9 cellular contexts compared by ENCODE assay signal in genomic region chr17:27496501-27496943, GRCh38.
DNase-seq lines count a peak whose midpoint lies in the region.
"Had no signal": no experiment of that assay in that cellular context is flagged by ENCODE, and none has a peak within 500 bp of the region (broad histone marks: within the 10 kb centered on the region; RNA-seq: fewer than 3 reads in every experiment).

No MANE protein-coding gene starts in this region.

- no peak overlapping the region for H3K9ac ChIP-seq in HUES48 (ENCODE audit: low read depth, low read length)

- peaks cover 17% of the 10 kb centered on the region for H3K9me3 ChIP-seq in HUES48 (ENCODE audit: control insufficient read depth, insufficient read depth, low read length)

- DNase-seq in NCI-H2171 treated with DMSO at 0.1 percent for 48 hours (lab: John Stamatoyannopoulos, UW), result peak; percentile 32
- no peak for DNase-seq in NCI-H2171 (lab: John Stamatoyannopoulos, UW)
- DNase-seq in iPS-NIHi11 (ENCODE audit: low spot score), result peak; percentile 74
- no peak for DNase-seq in middle frontal gyrus (ENCODE audit: extremely low spot score, low spot score)
- no peak for DNase-seq in pons (ENCODE audit: low spot score)
- DNase-seq in substantia nigra (lab: John Stamatoyannopoulos, UW), result no peak
- DNase-seq in ecto neural progenitor cell (ENCODE audit: low spot score), result no peak
- DNase-seq: MV-4-11 had no signal

- H3K36me3 ChIP-seq in HUES48 (ENCODE audit: control insufficient read depth, insufficient read depth, low read length), result no peaks in the 10 kb centered on the region; the same call in 1 of the 2 replicates

- no peak overlapping the region for H3K4me3 ChIP-seq in HUES48 (ENCODE audit: low read depth, low read length)

- H3K27ac ChIP-seq in HUES48 (ENCODE audit: low read depth, low read length), result peak overlapping the region; percentile 2
- H3K27ac ChIP-seq in substantia nigra (ENCODE audit: low read depth, low read length, poor library complexity, severe bottlenecking), result no peak overlapping the region

- H3K27me3 ChIP-seq in HUES48 (ENCODE audit: control insufficient read depth, insufficient read depth, low read length), result no peaks in the 10 kb centered on the region

- H3K4me1 ChIP-seq in HUES48 (ENCODE audit: control insufficient read depth, insufficient read depth, low read length), result peaks cover 56% of the 10 kb centered on the region

Comparison
In these comparisons a context has a peak if more than half of its experiments do, and no peak if none do; other contexts are left out.
1. DNase-seq: peak in NCI-H2171 treated with DMSO at 0.1 percent for 48 hours (single experiment) and iPS-NIHi11 (single experiment); none in NCI-H2171 (single experiment), middle frontal gyrus (single experiment), pons (single experiment), substantia nigra (0 of 49) and ecto neural progenitor cell (single experiment).